Comparison of ENCODE assay signal across 8 cellular contexts in the genomic region with DNA sequence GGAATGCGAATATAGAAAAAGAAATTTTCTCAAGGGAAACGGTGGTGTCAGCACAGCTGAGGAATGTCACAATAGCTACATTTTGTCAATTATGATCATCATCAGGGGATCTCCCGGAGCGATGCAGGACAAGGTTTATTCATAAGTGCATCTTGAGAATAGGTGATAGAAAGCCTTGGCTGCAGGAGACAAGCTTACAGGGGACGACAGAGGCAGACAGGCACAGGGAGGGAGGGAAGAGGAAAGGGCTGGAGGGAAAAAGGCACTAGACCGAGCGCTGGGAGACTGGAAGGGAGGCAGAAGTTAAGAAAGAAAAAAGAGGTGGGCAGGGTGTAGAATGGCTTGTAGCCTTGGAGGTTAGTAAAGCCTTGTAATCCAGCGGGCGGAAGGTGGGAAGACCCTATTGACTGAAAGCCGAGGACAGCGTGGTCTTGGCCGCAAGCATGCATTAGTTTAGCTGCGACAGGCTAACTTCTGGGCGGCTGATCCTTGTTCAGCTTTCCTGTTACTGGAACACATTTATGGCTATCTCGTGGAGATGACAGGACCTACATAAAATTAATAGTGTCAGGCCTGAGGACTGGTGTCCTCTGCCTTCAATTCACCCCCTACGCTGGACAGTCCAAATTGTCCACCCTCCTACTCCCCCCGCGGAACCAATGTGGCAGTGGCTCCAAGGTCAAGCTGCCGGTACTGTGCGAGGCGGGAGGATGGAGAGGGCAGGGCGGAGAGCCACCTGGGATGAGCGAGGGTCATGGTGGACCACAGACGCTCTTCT. TPM values are rescaled to one million over a fixed set of nuclear protein-coding genes. Genes with fewer than 3 reads are reported as not detected.
DNase-seq lines count a peak whose midpoint lies in the region; ATAC-seq and TF ChIP-seq lines count a peak whose summit lies in the region.

No MANE protein-coding gene starts in this region.

- H3K4me3 ChIP-seq in psoas muscle: peak overlapping the region; percentile 91

- no peak overlapping the region for H3K27ac Mint-ChIP-seq in activated T-helper 2 cell treated with anti-CD3 and anti-CD28 coated beads, Interferon-gamma antibody, Interleukin-2, Interleukin-4, amounts not matched to agents 10 μg/mL and 5 μg/mL and 100 μg/mL, durations not matched to agents 14 hours and 24 hours and 36 hours

- peaks cover 0 to under 1% (median 0%) of the 10 kb centered on the region in 3 donors for H3K27me3 ChIP-seq in psoas muscle (ENCODE audit: insufficient read depth in 3 of 3, low read length in 2 of 3)

- no peaks in the 10 kb centered on the region for H3K9me3 ChIP-seq in psoas muscle

- peak overlapping the region; percentile 75 for H3K27ac ChIP-seq in psoas muscle

- 8 to 13% (median 11%) methylated on average over 24 of the region's 24 CpGs for WGBS in psoas muscle, 3 donors

- no peaks in the 10 kb centered on the region for H3K9me3 Mint-ChIP-seq in activated T-helper 2 cell treated with anti-CD3 and anti-CD28 coated beads, Interferon-gamma antibody, Interleukin-2, Interleukin-4, amounts not matched to agents 10 μg/mL and 5 μg/mL and 100 μg/mL, durations not matched to agents 14 hours and 24 hours and 36 hours

- TF ChIP-seq CTCF in psoas muscle (IDR thresholded peaks at IDR 0.05): no peak

- DNase-seq in NCI-H1417 (lab: John Stamatoyannopoulos, UW): peak in 2 of 3 experiments; percentile 41 to 54
- DNase-seq in NCI-H1417 treated with DMSO at 0.1 percent for 48 hours (lab: John Stamatoyannopoulos, UW): no peak
- DNase-seq in activated T-helper 2 cell treated with anti-CD3 and anti-CD28 coated beads, Interferon-gamma antibody, Interleukin-2, Interleukin-4, amounts not matched to agents 10 μg/mL and 5 μg/mL and 100 μg/mL, durations not matched to agents 14 hours and 24 hours and 36 hours (ENCODE audit: low spot score): no peak
- peak in 41 of 51 donors; percentile 13 to 72 (median 39) for DNase-seq in hypothalamus (lab: John Stamatoyannopoulos, UW)
- DNase-seq in psoas muscle: peak; percentile 35 to 46
- DNase-seq in NCI-H1092 treated with DMSO at 0.1 percent for 48 hours (lab: John Stamatoyannopoulos, UW): no peak
- DNase-seq in activated CD4-positive, alpha-beta T cell treated with anti-CD3 and anti-CD28 coated beads for 4 hours: no peak

- intact Hi-C loops in activated T-helper 2 cell treated with anti-CD3 and anti-CD28 coated beads, Interferon-gamma antibody, Interleukin-2, Interleukin-4, amounts not matched to agents 10 μg/mL and 5 μg/mL and 100 μg/mL, durations not matched to agents 14 hours and 24 hours and 36 hours (cut with micrococcal nuclease): loop anchor here (2.0 to 5.0 kb wide), 3 partner anchors 267 to 792 kb away; no protein-coding TSS in a partner anchor
- intact Hi-C loops in psoas muscle (cut with DNase I): no loop called here

- no peaks in the 10 kb centered on the region for H3K36me3 ChIP-seq in psoas muscle (ENCODE audit: insufficient read depth in 1 of 2, low read depth in 1 of 2)

- H3K36me3 Mint-ChIP-seq in activated T-helper 2 cell treated with anti-CD3 and anti-CD28 coated beads, Interferon-gamma antibody, Interleukin-2, Interleukin-4, amounts not matched to agents 10 μg/mL and 5 μg/mL and 100 μg/mL, durations not matched to agents 14 hours and 24 hours and 36 hours (ENCODE audit: low read depth): no peaks in the 10 kb centered on the region

- H3K4me3 Mint-ChIP-seq in activated T-helper 2 cell treated with anti-CD3 and anti-CD28 coated beads, Interferon-gamma antibody, Interleukin-2, Interleukin-4, amounts not matched to agents 10 μg/mL and 5 μg/mL and 100 μg/mL, durations not matched to agents 14 hours and 24 hours and 36 hours (ENCODE audit: low read depth): peak overlapping the region; percentile 87

- no peaks in the 10 kb centered on the region for H3K4me1 ChIP-seq in psoas muscle

- ATAC-seq in psoas muscle (peak in 1 of 4 donors; percentile 26), GM18907 (IDR thresholded peaks at IDR 0.05; ENCODE audit: unreplicated experiment) (no peak)

- H3K27me3 Mint-ChIP-seq in activated T-helper 2 cell treated with anti-CD3 and anti-CD28 coated beads, Interferon-gamma antibody, Interleukin-2, Interleukin-4, amounts not matched to agents 10 μg/mL and 5 μg/mL and 100 μg/mL, durations not matched to agents 14 hours and 24 hours and 36 hours (ENCODE audit: low read depth): peaks cover 62% of the 10 kb centered on the region

- H3K4me1 Mint-ChIP-seq in activated T-helper 2 cell treated with anti-CD3 and anti-CD28 coated beads, Interferon-gamma antibody, Interleukin-2, Interleukin-4, amounts not matched to agents 10 μg/mL and 5 μg/mL and 100 μg/mL, durations not matched to agents 14 hours and 24 hours and 36 hours (ENCODE audit: low read depth): peaks cover 23% of the 10 kb centered on the region

RNA-seq across cellular contexts. Expression of gene NECTIN3, which starts 1.5 kb away (rescaled TPM):
- total RNA-seq in activated T-helper 2 cell treated with anti-CD3 and anti-CD28 coated beads, Interferon-gamma antibody, Interleukin-2, Interleukin-4, amounts not matched to agents 10 μg/mL and 5 μg/mL and 100 μg/mL, durations not matched to agents 14 hours and 24 hours and 36 hours: 2.2 and 2.6 TPM in 2 replicates
- 1 to 10 TPM; 3.3 to 7.0 (median 5.0) TPM for total RNA-seq in psoas muscle
- polyA plus RNA-seq in psoas muscle: 1 to 10 TPM; 2.1 to 3.0 (median 2.2) TPM

Comparison
In these comparisons a context has a peak if more than half of its experiments do, and no peak if none do; other contexts are left out.
1. DNase-seq: peak in NCI-H1417 (2 of 3), hypothalamus (41 of 51) and psoas muscle (2 of 2); none in NCI-H1417 treated with DMSO at 0.1 percent for 48 hours (single experiment), activated T-helper 2 cell treated with anti-CD3 and anti-CD28 coated beads, Interferon-gamma antibody, Interleukin-2, Interleukin-4, amounts not matched to agents 10 μg/mL and 5 μg/mL and 100 μg/mL, durations not matched to agents 14 hours and 24 hours and 36 hours (single experiment), NCI-H1092 treated with DMSO at 0.1 percent for 48 hours (single experiment) and activated CD4-positive, alpha-beta T cell treated with anti-CD3 and anti-CD28 coated beads for 4 hours (0 of 2).